In genomic region chr11:19259487-19260345, GRCh38 we compare ENCODE assay signal across 9 cellular contexts. TPM values are rescaled to one million over a fixed set of nuclear protein-coding genes. Genes with fewer than 3 reads are reported as not detected.
DNase-seq lines count a peak whose midpoint lies in the region; TF ChIP-seq lines count a peak whose summit lies in the region.
"Had no signal": no experiment of that assay in that cellular context is flagged by ENCODE, and none has a peak within 500 bp of the region (broad histone marks: within the 10 kb centered on the region; RNA-seq: fewer than 3 reads in every experiment).

No MANE protein-coding gene starts in this region.

- H3K27ac ChIP-seq in ascending aorta (no peak overlapping the region), skeletal muscle tissue (ENCODE audit: low read depth, low read length) (no peak overlapping the region)

- H3K27me3 ChIP-seq in ascending aorta = no peaks in the 10 kb centered on the region
- H3K27me3 ChIP-seq in skeletal muscle tissue (ENCODE audit: control insufficient read depth in 3 of 3, insufficient read depth in 3 of 3, low read length in 3 of 3) = no peaks in the 10 kb centered on the region

- no peaks in the 10 kb centered on the region for H3K4me1 ChIP-seq in ascending aorta
- H3K4me1 ChIP-seq in skeletal muscle tissue (ENCODE audit: control insufficient read depth in 3 of 3, insufficient read depth in 3 of 3, low read length in 3 of 3) = peaks cover 0 to 3% (median 0%) of the 10 kb centered on the region in 3 donors

- H3K4me3 ChIP-seq in ascending aorta = peak overlapping the region; percentile 13 to 28
- H3K4me3 ChIP-seq in skeletal muscle tissue (ENCODE audit: low read length in 3 of 3) = peak overlapping the region in 2 of 3 donors; percentile 11 to 59

- no peaks in the 10 kb centered on the region for H3K36me3 ChIP-seq in ascending aorta
- H3K36me3 ChIP-seq in skeletal muscle tissue (ENCODE audit: control insufficient read depth in 3 of 3, insufficient read depth in 3 of 3, low read length in 3 of 3) = no peaks in the 10 kb centered on the region

- intact Hi-C loops in ascending aorta (cut with DNase I) = loop anchor here (1.0 kb wide), 1 partner anchor 294 kb away; no protein-coding TSS in a partner anchor

- peak in 11 of 14 donors; percentile 3 to 44 (median 21) for DNase-seq in C1 segment of cervical spinal cord (lab: John Stamatoyannopoulos, UW)
- DNase-seq in GM19238 (ENCODE audit: insufficient read length, low spot score) = peak; percentile 35
- peak; percentile 63 to 66 for DNase-seq in Kasumi-1 (lab: John Stamatoyannopoulos, UW)
- DNase-seq in T-helper 1 cell = peak; percentile 20 to 49 (median 30)
- peak in 1 of 2 donors; percentile 77 for DNase-seq in ascending aorta (ENCODE audit: low spot score in 2 of 2)
- peak; percentile 44 for DNase-seq in hepatic stellate cell (ENCODE audit: low spot score)
- DNase-seq in epidermal melanocyte (ENCODE audit: insufficient read length, low spot score) = no peak

- peak in 2 of 3 experiments; percentile 90 to 92 for TF ChIP-seq CTCF in ascending aorta (IDR thresholded peaks at IDR 0.05)

- H3K9me3 ChIP-seq in ascending aorta = no peaks in the 10 kb centered on the region
- no peaks in the 10 kb centered on the region for H3K9me3 ChIP-seq in skeletal muscle tissue (ENCODE audit: control insufficient read depth in 3 of 3, low read length in 3 of 3)

- H3K9ac ChIP-seq in skeletal muscle tissue (ENCODE audit: low read depth in 1 of 3, low read length in 3 of 3) = no peak overlapping the region

RNA-seq across cellular contexts. Expression of gene E2F8, which starts 19.0 kb away (rescaled TPM):
- total RNA-seq in ascending aorta = 0.96 TPM
- 4.2 TPM for total RNA-seq in skeletal muscle tissue

RNA-seq across cellular contexts. Expression of gene CSRP3, which starts 57.9 kb away (rescaled TPM):
- total RNA-seq in ascending aorta = not detected
- 360 TPM for total RNA-seq in skeletal muscle tissue
- total RNA-seq: T-helper 2 cell treated with Interferon-gamma antibody and Interleukin-4, amounts not matched to agents 100 ng/mL and 5 ng/mL, for 36 hours had no signal

Comparison
In these comparisons a context has a peak if more than half of its experiments do, and no peak if none do; other contexts are left out.
1. RNA of gene CSRP3, which starts 57.9 kb away (total RNA-seq): 360 TPM in skeletal muscle tissue (single experiment); not detected in ascending aorta (single experiment); every median in the first group is over 100 times any median in the second.